11 cellular contexts compared by ENCODE assay signal in the genomic region with DNA sequence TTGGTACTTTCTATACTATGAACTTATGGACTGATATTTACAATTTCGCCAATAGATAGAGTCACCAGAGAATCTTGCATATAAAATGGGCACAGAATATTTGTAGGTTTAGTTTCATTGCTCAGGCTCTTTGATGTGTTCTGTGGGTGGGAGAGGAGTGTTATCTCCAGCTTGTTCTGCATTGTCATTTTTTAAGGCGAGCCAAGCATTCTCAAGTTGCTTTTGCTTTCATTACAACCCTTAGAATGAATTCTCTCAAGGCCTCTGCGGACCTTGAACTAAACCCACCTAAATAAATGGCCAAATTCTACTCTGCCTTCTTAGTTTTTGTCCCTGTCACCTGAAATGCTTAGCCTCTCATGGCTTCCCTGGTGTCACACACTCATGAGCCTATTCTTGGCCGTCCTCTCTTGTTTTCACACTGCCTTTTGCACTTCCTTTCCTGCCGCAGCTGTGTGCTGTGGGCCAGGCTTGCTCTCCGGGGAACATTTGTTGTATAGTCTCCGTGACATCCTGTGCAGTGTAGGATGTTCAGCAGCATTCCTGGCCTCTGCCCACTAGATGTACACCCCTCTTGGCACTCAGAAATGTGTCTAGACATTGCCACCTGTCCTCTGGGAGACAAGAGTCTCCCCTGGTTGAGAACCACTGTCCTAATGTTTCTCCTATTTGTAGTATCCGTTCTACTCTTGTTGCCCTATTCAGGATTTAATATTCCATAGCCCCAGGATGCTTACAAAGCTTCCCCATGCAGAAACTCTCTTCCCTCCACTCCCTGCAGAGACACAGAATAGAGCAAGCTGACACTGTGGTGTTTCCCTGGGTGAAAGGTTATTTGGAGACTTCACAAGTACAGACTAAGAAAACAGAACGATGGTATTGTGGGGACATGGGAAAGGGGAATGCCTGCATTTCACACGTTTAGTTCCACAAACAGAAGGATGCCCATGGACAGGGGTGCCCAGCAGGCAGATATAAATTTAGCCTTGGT.
DNase-seq lines count a peak whose midpoint lies in the region; ATAC-seq and TF ChIP-seq lines count a peak whose summit lies in the region.
"Had no signal": no experiment of that assay in that cellular context is flagged by ENCODE, and none has a peak within 500 bp of the region (broad histone marks: within the 10 kb centered on the region; RNA-seq: fewer than 3 reads in every experiment).

No MANE protein-coding gene starts in this region.

- H3K9me3 ChIP-seq in AG04450 (ENCODE audit: control insufficient read depth, insufficient read depth, low read length) = no peaks in the 10 kb centered on the region
- H3K9me3 ChIP-seq in esophagus squamous epithelium = no peaks in the 10 kb centered on the region

- TF ChIP-seq CTCF in AG04450 (IDR thresholded peaks at IDR 0.05; ENCODE audit: low read depth, low read length) = no peak
- TF ChIP-seq CTCF in choroid plexus epithelial cell (conservative IDR thresholded peaks at IDR 0.05; ENCODE audit: low read depth, low read length) = no peak
- TF ChIP-seq CTCF in esophagus squamous epithelium (IDR thresholded peaks at IDR 0.05) = no peak

- 45 to 52% methylated on average over 10 of the region's 10 CpGs for WGBS in esophagus squamous epithelium, 2 donors

- peaks cover 0 to 12% (median 4%) of the 10 kb centered on the region in 3 donors for H3K4me1 ChIP-seq in esophagus squamous epithelium

- H3K4me3 ChIP-seq in AG04450 (ENCODE audit: low read depth, low read length) (0 out of 2 replicates have a peak overlapping the region, but pooled peaks have one; percentile 8), choroid plexus epithelial cell (ENCODE audit: low read depth, low read length) (peak overlapping the region; percentile 44), esophagus squamous epithelium (peak overlapping the region in 1 of 4 donors; percentile 38)
- H3K4me3 ChIP-seq: skin epidermis had no signal

- TF ChIP-seq POLR2A in erythroblast (IDR thresholded peaks at IDR 0.05; ENCODE audit: low read length) = no peak
- TF ChIP-seq POLR2A in esophagus squamous epithelium (IDR thresholded peaks at IDR 0.05) = no peak

- H3K27ac ChIP-seq in AG04450 (ENCODE audit: low read depth, low read length) (no peak overlapping the region), esophagus squamous epithelium (peak overlapping the region in 2 of 4 donors; percentile 4 to 26)

- no peaks in the 10 kb centered on the region for H3K36me3 ChIP-seq in esophagus squamous epithelium

- no peaks in the 10 kb centered on the region for H3K27me3 ChIP-seq in AG04450 (ENCODE audit: control insufficient read depth, insufficient read depth, low read length)
- H3K27me3 ChIP-seq in esophagus squamous epithelium = no peaks in the 10 kb centered on the region

- CTCF ChIA-PET in AG04450 (lab: Charles Lee) = no interaction called here

- POLR2A ChIA-PET in AG04450 (lab: Yijun Ruan, JAX) = no interaction called here

- DNase-seq in AG04450 (ENCODE audit: low read depth, low spot score) (no peak), choroid plexus epithelial cell (ENCODE audit: low read depth) (peak; percentile 77), middle frontal gyrus (ENCODE audit: extremely low spot score, low spot score) (peak; percentile 36), NCI-H1417 treated with DMSO at 0.1 percent for 48 hours (lab: John Stamatoyannopoulos, UW) (no peak), erythroblast (lab: John Stamatoyannopoulos, UW) (no peak), esophagus squamous epithelium (lab: John Stamatoyannopoulos, UW) (no peak), foreskin melanocyte (no peak)
- DNase-seq: T1000 had no signal

- peak; percentile 51 for ATAC-seq in HG03432 (IDR thresholded peaks at IDR 0.05; ENCODE audit: unreplicated experiment)
- ATAC-seq: stimulated activated memory B cell treated with anti-CD40 and anti-IgM and Interleukin-4, amounts not matched to agents 10 μg/mL and 1 μg/mL and 100 μg/mL, for 72 hours had no signal

- intact Hi-C loops in esophagus squamous epithelium (cut with DNase I) = no loop called here

Comparison
In these comparisons a context has a peak if more than half of its experiments do, and no peak if none do; other contexts are left out.
1. DNase-seq: peak in choroid plexus epithelial cell (single experiment) and middle frontal gyrus (single experiment); none in AG04450 (single experiment), NCI-H1417 treated with DMSO at 0.1 percent for 48 hours (single experiment), erythroblast (0 of 2), esophagus squamous epithelium (single experiment) and foreskin melanocyte (single experiment).